Comparison of ENCODE assay signal across 13 cellular contexts in genomic region chr5:174500636-174501035, GRCh38.
A peak's percentile ranks its signal among the peaks of the same experiment; 100 is the strongest.
DNase-seq lines count a peak whose midpoint lies in the region; ATAC-seq and TF ChIP-seq lines count a peak whose summit lies in the region.
"Had no signal": no experiment of that assay in that cellular context is flagged by ENCODE, and none has a peak within 500 bp of the region (broad histone marks: within the 10 kb centered on the region; RNA-seq: fewer than 3 reads in every experiment).

No MANE protein-coding gene starts in this region.

- H3K4me3 ChIP-seq in IMR-90 (ENCODE audit: insufficient read depth, low read depth, low read length): no peak overlapping the region
- H3K4me3 ChIP-seq in endodermal cell (ENCODE audit: low read length): peak overlapping the region; percentile 24

- H3K4me1 Mint-ChIP-seq in endodermal cell: peaks cover 15% of the 10 kb centered on the region

- no peaks in the 10 kb centered on the region for H3K27me3 ChIP-seq in IMR-90 (ENCODE audit: control insufficient read depth, insufficient read depth, low read length)
- no peaks in the 10 kb centered on the region for H3K27me3 ChIP-seq in endodermal cell (ENCODE audit: control insufficient read depth, insufficient read depth, low read length, poor library complexity, severe bottlenecking)

- H3K23ac ChIP-seq in IMR-90 (ENCODE audit: low read depth, low read length): no peak overlapping the region

- no peak overlapping the region for H3K14ac ChIP-seq in IMR-90 (replicated peaks; ENCODE audit: low read depth, low read length)

- intact Hi-C loops in IMR-90 (cut with micrococcal nuclease): no loop called here

- no peak overlapping the region for H3K56ac ChIP-seq in IMR-90 (ENCODE audit: extremely low read depth, insufficient read depth, low read length)

- no peaks in the 10 kb centered on the region for H4K20me1 ChIP-seq in IMR-90 (ENCODE audit: insufficient read depth, low read length)

- DNase-seq in IMR-90 (no peak), endodermal cell (no peak), putamen (ENCODE audit: low spot score) (peak; percentile 67), NCI-H82 treated with DMSO at 0.1 percent for 48 hours (lab: John Stamatoyannopoulos, UW; ENCODE audit: unreplicated experiment) (no peak)
- no peak for DNase-seq in stimulated activated CD4-positive, alpha-beta T cell treated with anti-CD3 and anti-CD28 coated beads, Interleukin-1b, Interleukin-23, amount 100 ng/mL, for 48 hours
- DNase-seq: ACHN; Calu3; CD4-positive, alpha-beta T cell; DMS79 treated with DMSO at 0.1 percent for 48 hours; GF-D8; H9 had no signal

- POLR2A ChIA-PET in IMR-90 (lab: Charles Lee; ENCODE audit: unreplicated experiment): no interaction called here

- H2BK20ac ChIP-seq in IMR-90 (ENCODE audit: low read depth, low read length): no peak overlapping the region

- 37% methylated on average over 3 of the region's 5 CpGs; no CpG with 5 or more reads in 1 of the 2 experiments for WGBS in IMR-90 (ENCODE audit: extremely low coverage in 2 of 2, insufficient read length in 1 of 2), 2 experiments
- 86 to 95% methylated on average over 5 of the region's 5 CpGs for WGBS in endodermal cell (ENCODE audit: insufficient coverage in 1 of 2, insufficient read length in 1 of 2), 2 experiments

- H2BK15ac ChIP-seq in IMR-90 (ENCODE audit: low read depth, low read length): 0 out of 3 replicates have a peak overlapping the region, but pooled peaks have one; percentile 40

- H3K27ac ChIP-seq in IMR-90 (ENCODE audit: insufficient read depth, low read length) (no peak overlapping the region), endodermal cell (ENCODE audit: low read depth, low read length) (no peak overlapping the region)
- H3K27ac ChIP-seq: C4-2B had no signal

- no peak for TF ChIP-seq RAD21 in IMR-90 (IDR thresholded peaks at IDR 0.05; ENCODE audit: low read length)

- no peak overlapping the region for H4K5ac ChIP-seq in IMR-90 (ENCODE audit: low read depth, low read length)

- no peak overlapping the region for H2AK5ac ChIP-seq in IMR-90 (ENCODE audit: low read depth, low read length)

- no peak overlapping the region for H3K4ac ChIP-seq in IMR-90 (ENCODE audit: low read depth, low read length)

- no peak overlapping the region for H2AFZ ChIP-seq in IMR-90 (replicated peaks; ENCODE audit: low read length, poor library complexity)

- no peak overlapping the region for H3K4me3 Mint-ChIP-seq in endodermal cell
- H3K4me3 Mint-ChIP-seq: CD4-positive, alpha-beta T cell; H9 had no signal

- no peak overlapping the region for H2BK120ac ChIP-seq in IMR-90 (ENCODE audit: low read depth, low read length)

- H3K4me1 ChIP-seq in IMR-90 (ENCODE audit: control insufficient read depth, insufficient read depth, low read length) (peaks cover 10% of the 10 kb centered on the region), endodermal cell (ENCODE audit: control insufficient read depth, insufficient read depth, low read length) (no peaks in the 10 kb centered on the region)

- H2AK9ac ChIP-seq in IMR-90 (replicated peaks; ENCODE audit: low read depth, low read length, poor library complexity): no peak overlapping the region

- H3K9ac ChIP-seq in IMR-90 (ENCODE audit: low read depth, low read length): no peak overlapping the region
- H3K9ac ChIP-seq in endodermal cell (ENCODE audit: extremely low read depth, low read length, poor library complexity, severe bottlenecking): no peak overlapping the region

- CTCF ChIA-PET in IMR-90 (lab: Yijun Ruan, JAX): no interaction called here

- H4K91ac ChIP-seq in IMR-90 (ENCODE audit: insufficient read depth, low read depth, low read length): no peak overlapping the region

- in situ Hi-C loops in IMR-90 (cut with MboI; ENCODE audit: low sequenced_read_pairs): no loop called here

- no peak overlapping the region for H4K8ac ChIP-seq in IMR-90 (ENCODE audit: low read depth in 2 of 2, low read length in 2 of 2)

- H3K36me3 ChIP-seq in IMR-90 (ENCODE audit: control insufficient read depth, insufficient read depth, low read length): no peaks in the 10 kb centered on the region
- H3K36me3 ChIP-seq in endodermal cell (ENCODE audit: control insufficient read depth, insufficient read depth, low read length): no peaks in the 10 kb centered on the region

- no peak for ATAC-seq in IMR-90 (ENCODE audit: low read depth)
- no peak for ATAC-seq in GM18867 (IDR thresholded peaks at IDR 0.05; ENCODE audit: unreplicated experiment)

- H2BK5ac ChIP-seq in IMR-90 (ENCODE audit: low read depth, low read length, poor library complexity, severe bottlenecking): no peak overlapping the region

- H3K4me2 ChIP-seq in IMR-90 (ENCODE audit: low read depth, low read length): no peak overlapping the region

- H3K9me1 ChIP-seq in IMR-90 (ENCODE audit: insufficient read depth, low read length): peaks cover 6% of the 10 kb centered on the region; the same call in 1 of the 2 replicates

- no peak overlapping the region for H3K27ac Mint-ChIP-seq in endodermal cell
- H3K27ac Mint-ChIP-seq: CD4-positive, alpha-beta T cell; H9 had no signal

- TF ChIP-seq CTCF in IMR-90 (conservative IDR thresholded peaks at IDR 0.05; ENCODE audit: low read depth, low read length): no peak
- no peak for TF ChIP-seq CTCF in endodermal cell (conservative IDR thresholded peaks at IDR 0.05)

- dilution Hi-C loops in IMR-90 (cut with HindIII; ENCODE audit: low sequenced_read_pairs, unreplicated experiment): no loop called here

- BruUV-seq in IMR-90 (replicated peaks; lab: Mats Ljungman, UMichigan): no TSS peak

- H3K79me1 ChIP-seq in IMR-90 (ENCODE audit: low read depth in 1 of 2, low read length in 2 of 2): no peaks in the 10 kb centered on the region

- H3K27me3 Mint-ChIP-seq in endodermal cell (ENCODE audit: insufficient read depth): peaks cover 9% of the 10 kb centered on the region

- peaks cover 41% of the 10 kb centered on the region for H3K9me3 Mint-ChIP-seq in endodermal cell

- H3K9me3 ChIP-seq in IMR-90 (ENCODE audit: control insufficient read depth, insufficient read depth, low read length) (peaks cover 3% of the 10 kb centered on the region; the same call in 1 of the 2 replicates), endodermal cell (ENCODE audit: control insufficient read depth, low read length) (peaks cover 46% of the 10 kb centered on the region)

- peaks cover 2% of the 10 kb centered on the region for H3K36me3 Mint-ChIP-seq in endodermal cell (ENCODE audit: low read depth)

- no peak overlapping the region for H3K18ac ChIP-seq in IMR-90 (ENCODE audit: low read depth, low read length)

- TF ChIP-seq POLR2A in IMR-90 (IDR thresholded peaks at IDR 0.05; ENCODE audit: low read depth, low read length): no peak

TF ChIP-seq in IMR-90, 13 proteins besides CTCF, POLR2A, EP300 and RAD21:
- TF ChIP-seq SMC3 (IDR thresholded peaks at IDR 0.05; ENCODE audit: low read depth, low read length) (no peak), MXI1 (IDR thresholded peaks at IDR 0.05; ENCODE audit: borderline replicate concordance, low read depth, low read length) (no peak), RCOR1 (IDR thresholded peaks at IDR 0.05; ENCODE audit: insufficient replicate concordance, low read length) (no peak), NFE2L2 (IDR thresholded peaks at IDR 0.05; ENCODE audit: low read depth, low read length) (no peak), RFX5 (IDR thresholded peaks at IDR 0.05; ENCODE audit: low read depth, low read length) (no peak), CEBPB (IDR thresholded peaks at IDR 0.05; ENCODE audit: low read depth, low read length) (no peak), MAZ (IDR thresholded peaks at IDR 0.05; ENCODE audit: borderline replicate concordance, low read depth, low read length) (no peak), USF2 (IDR thresholded peaks at IDR 0.05; ENCODE audit: low read depth, low read length) (no peak), FOS (IDR thresholded peaks at IDR 0.05; ENCODE audit: low read depth, low read length) (no peak), MAFK (IDR thresholded peaks at IDR 0.05; ENCODE audit: low read depth, low read length) (no peak), BHLHE40 (IDR thresholded peaks at IDR 0.05; ENCODE audit: low read depth, low read length) (no peak), CHD1 (IDR thresholded peaks at IDR 0.05; ENCODE audit: low read depth, low read length) (no peak)
- TF ChIP-seq, protein P1, sequence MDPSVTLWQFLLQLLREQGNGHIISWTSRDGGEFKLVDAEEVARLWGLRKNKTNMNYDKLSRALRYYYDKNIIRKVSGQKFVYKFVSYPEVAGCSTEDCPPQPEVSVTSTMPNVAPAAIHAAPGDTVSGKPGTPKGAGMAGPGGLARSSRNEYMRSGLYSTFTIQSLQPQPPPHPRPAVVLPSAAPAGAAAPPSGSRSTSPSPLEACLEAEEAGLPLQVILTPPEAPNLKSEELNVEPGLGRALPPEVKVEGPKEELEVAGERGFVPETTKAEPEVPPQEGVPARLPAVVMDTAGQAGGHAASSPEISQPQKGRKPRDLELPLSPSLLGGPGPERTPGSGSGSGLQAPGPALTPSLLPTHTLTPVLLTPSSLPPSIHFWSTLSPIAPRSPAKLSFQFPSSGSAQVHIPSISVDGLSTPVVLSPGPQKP (IDR thresholded peaks at IDR 0.05; ENCODE audit: borderline replicate concordance, low read depth, low read length): no peak
